9 cellular contexts compared by ENCODE assay signal in the genomic region with DNA sequence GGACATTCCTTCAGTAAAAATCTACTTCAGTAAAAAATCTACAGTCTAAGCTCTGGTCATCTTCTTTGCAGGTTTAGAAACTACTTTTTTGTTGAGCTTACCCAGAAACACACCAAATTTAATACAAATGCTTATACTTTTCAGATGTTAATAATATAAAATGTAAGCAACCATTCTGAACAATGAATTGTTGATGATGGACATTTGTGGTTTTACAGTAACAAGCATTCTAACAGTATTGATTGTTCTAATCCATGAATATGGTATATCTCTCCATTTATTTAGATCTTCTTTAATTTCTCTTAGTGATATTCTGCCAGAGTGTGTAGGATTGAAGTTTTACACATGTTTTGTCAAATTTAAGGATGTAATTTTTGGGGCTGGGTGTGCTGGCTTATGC.
"Had no signal": no experiment of that assay in that cellular context is flagged by ENCODE, and none has a peak within 500 bp of the region (broad histone marks: within the 10 kb centered on the region; RNA-seq: fewer than 3 reads in every experiment).

No MANE protein-coding gene starts in this region.

- H3K4me3 ChIP-seq: K562 had no signal

- H3K36me3 Mint-ChIP-seq: IgD-negative memory B cell had no signal

- DNase-seq: IMR-90, KBM-7, KG1 had no signal

- H3K9ac ChIP-seq: KMS-11 had no signal

- H3K4me3 Mint-ChIP-seq: IgD-negative memory B cell had no signal

- H3K27ac ChIP-seq: HL-60, KMS-11 had no signal

- H3K4me2 ChIP-seq: KMS-11 had no signal

- ATAC-seq: HepG2, K562 had no signal

- FAIRE-seq: HepG2, HTR-8/SVneo, K562 had no signal
